ENCODE assay signal across 7 cellular contexts in the genomic region with DNA sequence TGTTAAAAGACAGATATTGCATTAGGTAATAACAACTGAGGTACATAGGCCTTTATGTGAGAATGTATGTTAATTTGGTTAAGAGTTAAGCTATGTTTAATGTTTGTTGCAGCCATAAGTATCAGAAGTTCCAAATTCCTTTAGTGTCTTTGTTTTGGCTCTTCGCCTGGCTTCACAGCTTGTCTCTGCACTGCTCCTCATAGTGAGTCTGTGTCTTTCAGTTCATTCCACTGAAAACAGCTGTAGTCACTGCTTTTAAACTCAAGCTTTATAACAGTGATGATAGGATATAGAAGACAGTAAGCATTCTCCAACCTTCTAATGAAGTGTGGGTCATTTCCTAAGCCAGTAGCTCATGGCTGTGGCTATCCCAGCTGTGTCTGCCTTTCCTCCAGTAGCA. TPM values are rescaled to one million over a fixed set of nuclear protein-coding genes. Genes with fewer than 3 reads are reported as not detected.
DNase-seq lines count a peak whose midpoint lies in the region; ATAC-seq and TF ChIP-seq lines count a peak whose summit lies in the region.
"Not testable (repeated sequence)": the region's sequence is repeated elsewhere in the genome, so short reads cannot be mapped to it uniquely, and the experiment has no call there.

No MANE protein-coding gene starts in this region.

- DNase-seq in EH (ENCODE audit: low read depth) (peak; percentile 55), PC-3 (peak; percentile 0), brain microvascular endothelial cell (peak; percentile 16), fibroblast of pulmonary artery (ENCODE audit: low read depth) (peak; percentile 49), right lobe of liver (peak; percentile 27 to 66 (median 40))
- not testable (repeated sequence) for DNase-seq in left ventricle myocardium superior; sciatic nerve (ENCODE audit: low spot score)

- H3K9me3 ChIP-seq in PC-3 (ENCODE audit: low read length); right lobe of liver: not testable (repeated sequence)

- not testable (repeated sequence) for H3K4me2 ChIP-seq in PC-3 (ENCODE audit: low read length)

- in situ Hi-C loops in brain microvascular endothelial cell (cut with HindIII; ENCODE audit: low pct_ligation_motif_present, low sequenced_read_pairs), result not testable (repeated sequence)

- CTCF ChIA-PET in PC-3 (lab: Charles Lee), result not testable (repeated sequence)

- not testable (repeated sequence) for H3K9ac ChIP-seq in PC-3 (ENCODE audit: low read length)

- H3K4me1 ChIP-seq in PC-3 (ENCODE audit: insufficient read depth, low read length); right lobe of liver: not testable (repeated sequence)

- not testable (repeated sequence) for BruUV-seq in PC-3 (replicated peaks; lab: Mats Ljungman, UMichigan)

- H3K9me2 ChIP-seq in PC-3 (replicated peaks; ENCODE audit: low read length), result not testable (repeated sequence)

- H3K27ac ChIP-seq in PC-3 (ENCODE audit: low read length); brain microvascular endothelial cell; right lobe of liver: not testable (repeated sequence)

- WGBS in right lobe of liver (ENCODE audit: insufficient coverage, low coverage, low lambda C conversion rate, missing lambda C conversion rate), result 41% methylated on average over 1 of the region's 1 CpG

- not testable (repeated sequence) for H3K79me2 ChIP-seq in PC-3 (ENCODE audit: low read length)

- H3F3A ChIP-seq in PC-3 (ENCODE audit: low read length, unreplicated experiment), result not testable (repeated sequence)

- not testable (repeated sequence) for H4K20me1 ChIP-seq in PC-3 (ENCODE audit: low read length)

- TF ChIP-seq POLR2A in right lobe of liver (IDR thresholded peaks at IDR 0.05), result not testable (repeated sequence)

- not testable (repeated sequence) for H3K27me3 ChIP-seq in PC-3 (ENCODE audit: low read length); brain microvascular endothelial cell (replicated peaks); right lobe of liver

- not testable (repeated sequence) for H3K4me3 ChIP-seq in PC-3 (ENCODE audit: low read length); brain microvascular endothelial cell (ENCODE audit: low read depth, low read length); fibroblast of pulmonary artery (replicated peaks; ENCODE audit: low read depth, low read length); right lobe of liver

- POLR2A ChIA-PET in PC-3 (lab: Charles Lee; ENCODE audit: unreplicated experiment), result not testable (repeated sequence)

- not testable (repeated sequence) for H2AFZ ChIP-seq in PC-3 (ENCODE audit: low read length)

- intact Hi-C loops in PC-3 (cut with micrococcal nuclease); left ventricle myocardium superior (cut with micrococcal nuclease); right lobe of liver (cut with DNase I); sciatic nerve (cut with DNase I): not testable (repeated sequence)

- not testable (repeated sequence) for ATAC-seq in PC-3
- peak; percentile 43 for ATAC-seq in left ventricle myocardium superior
- ATAC-seq in right lobe of liver, result peak; percentile 66 to 80 (median 72)
- peak; percentile 12 for ATAC-seq in sciatic nerve

- H3K36me3 ChIP-seq in PC-3 (ENCODE audit: low read depth, low read length); brain microvascular endothelial cell (replicated peaks); right lobe of liver: not testable (repeated sequence)

- TF ChIP-seq CTCF in PC-3 (conservative IDR thresholded peaks at IDR 0.05; ENCODE audit: low read depth, low read length); brain microvascular endothelial cell (IDR thresholded peaks at IDR 0.05; ENCODE audit: low read depth, low read length, missing control alignments); fibroblast of pulmonary artery (IDR thresholded peaks at IDR 0.05; ENCODE audit: low read length, missing control alignments); right lobe of liver (IDR thresholded peaks at IDR 0.05): not testable (repeated sequence)

RNA-seq across cellular contexts. Expression of gene GOLGA8O, which starts 47.5 kb away (rescaled TPM):
- total RNA-seq in PC-3 (2014; rRNA removed) (0.47 TPM in 1 of 2 replicates, not detected in the other), left ventricle myocardium superior (2.0 TPM), right lobe of liver (1 to 10 TPM in 2 of 6 experiments, under 1 TPM in 2, not detected in 2; 0.51 to 1.4 (median 1.1) TPM), sciatic nerve (9.9 TPM)
